ENCODE assay signal across 8 cellular contexts in genomic region chr10:72320676-72321247, GRCh38. TPM values are rescaled to one million over a fixed set of nuclear protein-coding genes. Genes with fewer than 3 reads are reported as not detected.
DNase-seq lines count a peak whose midpoint lies in the region; ATAC-seq, FAIRE-seq and TF ChIP-seq lines count a peak whose summit lies in the region.

No MANE protein-coding gene starts in this region.

- no peaks in the 10 kb centered on the region for H3K27me3 ChIP-seq in pancreas

- WGBS in pancreas, 2 donors = 39 to 54% methylated on average over 12 of the region's 12 CpGs

- DNase-seq in GF-D8 (lab: John Stamatoyannopoulos, UW) (peak; percentile 98), HuH-7 (ENCODE audit: low spot score) (peak; percentile 73), RKO (ENCODE audit: low spot score) (peak; percentile 99), foreskin fibroblast (peak; percentile 98 to 99), pancreas (peak in 3 of 6 donors; percentile 66 to 78 (median 69)), midbrain (lab: John Stamatoyannopoulos, UW) (no peak)
- DNase-seq in activated gamma-delta T cell treated with anti-CD3 and anti-CD28 coated beads, Interleukin-2, amount 50 U/mL, for 16 hours (ENCODE audit: low read depth) = peak; percentile 44

- intact Hi-C loops in pancreas (cut with DNase I) = loop anchor here in 1 of 3 donors (10.0 kb wide), 1 partner anchor 96 kb away; no protein-coding TSS in a partner anchor

- TF ChIP-seq CTCF in foreskin fibroblast (IDR thresholded peaks at IDR 0.05; ENCODE audit: low read depth, low read length) (no peak), pancreas (IDR thresholded peaks at IDR 0.05) (no peak)

- H3K36me3 ChIP-seq in pancreas = no peaks in the 10 kb centered on the region

- no peaks in the 10 kb centered on the region for H3K9me3 ChIP-seq in pancreas

- peak; percentile 53 for ATAC-seq in GM21737 (IDR thresholded peaks at IDR 0.05; ENCODE audit: unreplicated experiment)
- ATAC-seq in pancreas = peak; percentile 57 to 72 (median 63)

- no peak for FAIRE-seq in pancreas (lab: Jason Lieb, UNC)

- peak overlapping the region; percentile 69 to 90 (median 82) for H3K27ac ChIP-seq in pancreas

- peaks cover 40 to 56% (median 54%) of the 10 kb centered on the region in 3 donors for H3K4me1 ChIP-seq in pancreas

- H3K4me3 ChIP-seq in foreskin fibroblast (ENCODE audit: low read depth in 1 of 2, low read length in 2 of 2) (no peak overlapping the region), pancreas (no peak overlapping the region)

RNA-seq across cellular contexts. Expression of gene DNAJB12, which starts 34.0 kb away (rescaled TPM):
- total RNA-seq in pancreas = 10 to 100 TPM; 14.6 to 19.7 (median 17.7) TPM
- polyA plus RNA-seq in pancreas = 10 to 100 TPM; 19.3 to 22.0 TPM

RNA-seq across cellular contexts. Expression of gene DDIT4, which starts 47.0 kb away (rescaled TPM):
- total RNA-seq in pancreas = 1,000 to 10,000 TPM in 1 of 6 donors, 100 to 1,000 TPM in 3, 10 to 100 TPM in 2; 61.6 to 1,144 (median 191) TPM
- polyA plus RNA-seq in pancreas = 100 to 1,000 TPM; 228 to 795 TPM
